ENCODE assay signal across 17 cellular contexts in genomic region chr12:53622724-53623123, GRCh38. TPM values are rescaled to one million over a fixed set of nuclear protein-coding genes. Genes with fewer than 3 reads are reported as not detected.
DNase-seq lines count a peak whose midpoint lies in the region; ATAC-seq and TF ChIP-seq lines count a peak whose summit lies in the region.
"Had no signal": no experiment of that assay in that cellular context is flagged by ENCODE, and none has a peak within 500 bp of the region (broad histone marks: within the 10 kb centered on the region; RNA-seq: fewer than 3 reads in every experiment).

No MANE protein-coding gene starts in this region.

- H3K4me3 Mint-ChIP-seq in MCF 10A (ENCODE audit: unreplicated experiment): peak overlapping the region; percentile 96
- no peak overlapping the region for H3K4me3 Mint-ChIP-seq in activated CD4-positive, alpha-beta memory T cell treated with anti-CD3 and anti-CD28 coated beads for 36 hours

- peak overlapping the region; percentile 89 for H3K4me2 ChIP-seq in osteoblast (ENCODE audit: insufficient read depth, low read length)

- H3K9me3 ChIP-seq in heart right ventricle (no peaks in the 10 kb centered on the region), heart left ventricle (no peaks in the 10 kb centered on the region), osteoblast (ENCODE audit: low read depth, low read length) (no peaks in the 10 kb centered on the region), aorta (ENCODE audit: control insufficient read depth, low read length) (no peaks in the 10 kb centered on the region)
- H3K9me3 ChIP-seq: HAP-1 had no signal

- peak overlapping the region in 7 of 10 donors; percentile 10 to 98 (median 89) for H3K27ac ChIP-seq in heart right ventricle
- H3K27ac ChIP-seq in heart left ventricle: peak overlapping the region in 5 of 12 donors; percentile 0 to 96 (median 89)
- no peak overlapping the region for H3K27ac ChIP-seq in osteoblast (ENCODE audit: low read depth, low read length)
- peak overlapping the region; percentile 3 to 19 for H3K27ac ChIP-seq in aorta (ENCODE audit: low read depth in 1 of 2, low read length in 2 of 2)

- H3K36me3 ChIP-seq in heart right ventricle (peaks cover 0 to 6% (median 0%) of the 10 kb centered on the region in 9 donors), heart left ventricle (peaks cover 0 to 9% (median 0%) of the 10 kb centered on the region in 9 donors), osteoblast (ENCODE audit: insufficient read depth, low read length) (no peaks in the 10 kb centered on the region), aorta (ENCODE audit: control insufficient read depth in 1 of 2, insufficient read depth in 2 of 2, low read length in 1 of 2) (no peaks in the 10 kb centered on the region)
- H3K36me3 ChIP-seq: HAP-1 had no signal

- H3K27me3 Mint-ChIP-seq in MCF 10A (ENCODE audit: insufficient read depth, unreplicated experiment): no peaks in the 10 kb centered on the region
- H3K27me3 Mint-ChIP-seq in activated CD4-positive, alpha-beta memory T cell treated with anti-CD3 and anti-CD28 coated beads for 36 hours: no peaks in the 10 kb centered on the region

- peaks cover 28% of the 10 kb centered on the region for H3K4me1 Mint-ChIP-seq in MCF 10A (ENCODE audit: insufficient read depth, unreplicated experiment)
- peaks cover 55% of the 10 kb centered on the region for H3K4me1 Mint-ChIP-seq in activated CD4-positive, alpha-beta memory T cell treated with anti-CD3 and anti-CD28 coated beads for 36 hours (ENCODE audit: low read depth)

- intact Hi-C loops in heart right ventricle (cut with DNase I): loop anchor here in 5 of 10 donors (5.0 to 10.0 kb wide), 3 partner anchors 52 to 80 kb away; partner anchors contain the start of gene ATP5MC2 (in 2 of the 5)
- intact Hi-C loops in heart left ventricle (cut with DNase I): loop anchor here in 4 of 10 donors (10.0 kb wide), 2 partner anchors 52 to 78 kb away; partner anchors contain the start of gene ATP5MC2 (in 1 of the 4)
- intact Hi-C loops in MCF 10A (cut with micrococcal nuclease): no loop called here
- intact Hi-C loops in aorta (cut with DNase I): loop anchor here in 1 of 2 donors (10.0 kb wide), 1 partner anchor 58 kb away; no protein-coding TSS in a partner anchor
- intact Hi-C loops in activated CD4-positive, alpha-beta memory T cell treated with anti-CD3 and anti-CD28 coated beads for 36 hours (cut with micrococcal nuclease): no loop called here

- no TSS peak for BruUV-seq in MCF 10A (replicated peaks; lab: Mats Ljungman, UMichigan)

- no peak for ATAC-seq in heart right ventricle
- no peak for ATAC-seq in heart left ventricle
- ATAC-seq in aorta (ENCODE audit: low FRiP score): no peak
- no peak for ATAC-seq in GM21447 (IDR thresholded peaks at IDR 0.05; ENCODE audit: unreplicated experiment)
- no peak for ATAC-seq in HG02763 (IDR thresholded peaks at IDR 0.05; ENCODE audit: unreplicated experiment)

- no peak overlapping the region for H2AFZ ChIP-seq in osteoblast (ENCODE audit: low read length)

- H3K27ac Mint-ChIP-seq in MCF 10A (ENCODE audit: low read depth, unreplicated experiment): no peak overlapping the region
- no peak overlapping the region for H3K27ac Mint-ChIP-seq in activated CD4-positive, alpha-beta memory T cell treated with anti-CD3 and anti-CD28 coated beads for 36 hours

- CTCF ChIA-PET in MCF 10A (lab: Yijun Ruan, JAX): interaction anchor here (0.6 to 3.2 kb wide), 5 partner anchors 7 to 62 kb away, joined by 3 to 22 read pairs (median 3); partner anchors contain the start of gene ATP5MC2
- CTCF ChIA-PET in activated CD4-positive, alpha-beta memory T cell treated with anti-CD3 and anti-CD28 coated beads for 36 hours (lab: Charles Lee): interaction anchor here (1.6 to 3.9 kb wide), 2 partner anchors 53 to 121 kb away, joined by 4 to 17 read pairs; partner anchors contain the start of gene ATP5MC2

- peaks cover 7 to 69% (median 52%) of the 10 kb centered on the region in 9 donors for H3K4me1 ChIP-seq in heart right ventricle
- H3K4me1 ChIP-seq in heart left ventricle: peaks cover 2 to 77% (median 40%) of the 10 kb centered on the region in 12 donors
- H3K4me1 ChIP-seq in osteoblast (ENCODE audit: insufficient read depth, low read length): peaks cover 35% of the 10 kb centered on the region
- no peaks in the 10 kb centered on the region for H3K4me1 ChIP-seq in aorta (ENCODE audit: control insufficient read depth in 1 of 2, insufficient read depth in 2 of 2, low read length in 2 of 2)

- no peak for DNase-seq in heart right ventricle
- DNase-seq in heart left ventricle: no peak
- no peak for DNase-seq in MCF 10A (ENCODE audit: unreplicated experiment)
- no peak for DNase-seq in osteoblast (ENCODE audit: insufficient read length, low spot score, missing footprints)
- no peak for DNase-seq in aorta
- DNase-seq in activated CD4-positive, alpha-beta memory T cell treated with anti-CD3 and anti-CD28 coated beads for 36 hours: no peak
- DNase-seq: activated CD4-positive, CD25-positive, alpha-beta regulatory T cell treated with anti-CD3 and anti-CD28 coated beads, Interleukin-2, amount 50 U/mL, for 72 hours; activated gamma-delta T cell treated with Interleukin-2 at 50 U/mL for 16 hours; effector CD4-positive, alpha-beta T cell; left cardiac atrium; NCI-H2081; NCI-H69; RPMI8226; T-helper 2 cell had no signal

- 87 to 88% methylated on average over 5 of the region's 5 CpGs for WGBS in heart right ventricle, 2 donors
- 87 to 98% (median 92%) methylated on average over 5 of the region's 5 CpGs for WGBS in heart left ventricle, 4 donors
- WGBS in aorta, 2 donors: 65 to 72% methylated on average over 5 of the region's 5 CpGs

- peaks cover 12% of the 10 kb centered on the region for H3K36me3 Mint-ChIP-seq in MCF 10A (ENCODE audit: insufficient read depth, unreplicated experiment)
- peaks cover 7% of the 10 kb centered on the region for H3K36me3 Mint-ChIP-seq in activated CD4-positive, alpha-beta memory T cell treated with anti-CD3 and anti-CD28 coated beads for 36 hours

- POLR2A ChIA-PET in MCF 10A (lab: Yijun Ruan, JAX): interaction anchor here (0.6 to 7.3 kb wide), 14 partner anchors 9 to 1600 kb away, joined by 3 to 132 read pairs (median 4); partner anchors contain the start of genes ATP5MC2, CALCOCO1 and TARBP2
- POLR2A ChIA-PET in activated CD4-positive, alpha-beta memory T cell treated with anti-CD3 and anti-CD28 coated beads for 36 hours (lab: Charles Lee): no interaction called here

- TF ChIP-seq POLR2A in heart left ventricle (IDR thresholded peaks at IDR 0.05): no peak

- H3K9me3 Mint-ChIP-seq in MCF 10A (ENCODE audit: unreplicated experiment): no peaks in the 10 kb centered on the region
- no peaks in the 10 kb centered on the region for H3K9me3 Mint-ChIP-seq in activated CD4-positive, alpha-beta memory T cell treated with anti-CD3 and anti-CD28 coated beads for 36 hours

- H3K79me2 ChIP-seq in osteoblast (ENCODE audit: insufficient read depth, low read length): peaks cover 78% of the 10 kb centered on the region

- H3K4me3 ChIP-seq in heart right ventricle (no peak overlapping the region), heart left ventricle (peak overlapping the region in 1 of 12 donors; percentile 77), osteoblast (ENCODE audit: insufficient read depth, low read length) (no peak overlapping the region), aorta (ENCODE audit: low read length in 2 of 2) (no peak overlapping the region)
- H3K4me3 ChIP-seq: HAP-1 had no signal

- H3K27me3 ChIP-seq in heart right ventricle: no peaks in the 10 kb centered on the region
- no peaks in the 10 kb centered on the region for H3K27me3 ChIP-seq in heart left ventricle
- no peaks in the 10 kb centered on the region for H3K27me3 ChIP-seq in osteoblast (ENCODE audit: insufficient read depth, low read length)
- H3K27me3 ChIP-seq in aorta (ENCODE audit: control insufficient read depth in 1 of 2, insufficient read depth in 2 of 2, low read length in 1 of 2): no peaks in the 10 kb centered on the region

- TF ChIP-seq CTCF in heart right ventricle (IDR thresholded peaks at IDR 0.05): no peak
- no peak for TF ChIP-seq CTCF in heart left ventricle (IDR thresholded peaks at IDR 0.05)
- no peak for TF ChIP-seq CTCF in MCF 10A (IDR thresholded peaks at IDR 0.05; ENCODE audit: unreplicated experiment)
- TF ChIP-seq CTCF in osteoblast (IDR thresholded peaks at IDR 0.05; ENCODE audit: extremely low read depth, low read depth, low read length): no peak

- peaks cover 16% of the 10 kb centered on the region for H4K20me1 ChIP-seq in osteoblast (ENCODE audit: insufficient read depth, low read length)

RNA-seq across cellular contexts. Expression of gene ATF7, which starts 3.5 kb away (rescaled TPM):
- total RNA-seq in heart right ventricle (10 to 100 TPM; 28.2 to 47.8 (median 34.4) TPM), heart left ventricle (10 to 100 TPM; 21.1 to 43.2 (median 32.0) TPM), MCF 10A (2022) (39.6 and 40.8 TPM in 2 replicates), osteoblast (14.4 and 17.4 TPM in 2 replicates), aorta (10 to 100 TPM; 68.4 to 73.5 TPM)
- polyA plus RNA-seq in heart right ventricle (10 to 100 TPM; 12.6 to 23.0 TPM), heart left ventricle (10 to 100 TPM; 20.0 to 21.3 TPM), aorta (10 to 100 TPM; 25.7 to 29.5 TPM)
- total RNA-seq in activated CD4-positive, alpha-beta memory T cell treated with anti-CD3 and anti-CD28 coated beads for 36 hours: 10 to 100 TPM; 19.3 to 20.7 TPM

RNA-seq across cellular contexts. Expression of gene ATP5MC2, which starts 53.2 kb away (rescaled TPM):
- total RNA-seq in heart right ventricle (100 to 1,000 TPM; 499 to 627 (median 546) TPM), heart left ventricle (100 to 1,000 TPM; 392 to 753 (median 520) TPM), MCF 10A (2022) (328 and 381 TPM in 2 replicates), osteoblast (93.1 and 95.9 TPM in 2 replicates), aorta (100 to 1,000 TPM; 152 to 183 TPM)
- polyA plus RNA-seq in heart right ventricle (100 to 1,000 TPM; 526 to 632 TPM), heart left ventricle (100 to 1,000 TPM; 598 to 748 TPM), aorta (100 to 1,000 TPM; 389 to 390 TPM)
- 100 to 1,000 TPM; 378 TPM for total RNA-seq in activated CD4-positive, alpha-beta memory T cell treated with anti-CD3 and anti-CD28 coated beads for 36 hours
